8 cellular contexts compared by ENCODE assay signal in genomic region chr16:69890114-69890890, GRCh38.
DNase-seq lines count a peak whose midpoint lies in the region; ATAC-seq and FAIRE-seq lines count a peak whose summit lies in the region.

No MANE protein-coding gene starts in this region.

- FAIRE-seq in frontal cortex (lab: Jason Lieb, UNC) (peak; percentile 24), urothelium cell line (lab: Jason Lieb, UNC) (no peak)

- peak overlapping the region; percentile 57 for H2BK5ac ChIP-seq in neuronal stem cell (ENCODE audit: low read length)

- H4K91ac ChIP-seq in neuronal stem cell (ENCODE audit: low read depth, low read length, poor library complexity): no peak overlapping the region

- no CpG with 5 or more reads among the region's 17 CpGs for WGBS in neuronal stem cell (ENCODE audit: extremely low coverage in 2 of 2, insufficient read length in 2 of 2, insufficient replicate concordance in 1 of 2), 2 donors

- H3K4ac ChIP-seq in neuronal stem cell (ENCODE audit: low read length): no peak overlapping the region

- no peaks in the 10 kb centered on the region for H3K9me3 ChIP-seq in SJCRH30 (replicated peaks)
- peaks cover 2 to 7% of the 10 kb centered on the region in 2 donors for H3K9me3 ChIP-seq in neuronal stem cell (replicated peaks in 1 of 2; ENCODE audit: control insufficient read depth in 2 of 2, insufficient read depth in 1 of 2, low read depth in 1 of 2, low read length in 2 of 2)

- peak overlapping the region; percentile 85 for H3K27ac ChIP-seq in SJCRH30
- peak overlapping the region; percentile 85 for H3K27ac ChIP-seq in neuronal stem cell (replicated peaks; ENCODE audit: low read length)

- peak overlapping the region; percentile 86 for H2AFZ ChIP-seq in neuronal stem cell (ENCODE audit: low read length)

- H4K8ac ChIP-seq in neuronal stem cell (ENCODE audit: low read depth, low read length): peak overlapping the region; percentile 70

- H3K4me1 ChIP-seq in SJCRH30: peaks cover 17% of the 10 kb centered on the region
- peaks cover 4 to 9% of the 10 kb centered on the region in 2 donors for H3K4me1 ChIP-seq in neuronal stem cell (ENCODE audit: control insufficient read depth in 2 of 2, insufficient read depth in 1 of 2, low read depth in 1 of 2, low read length in 2 of 2)

- H3K14ac ChIP-seq in neuronal stem cell (ENCODE audit: low read length): no peak overlapping the region

- H2AK5ac ChIP-seq in neuronal stem cell (ENCODE audit: low read depth, low read length): no peak overlapping the region

- H3K9ac ChIP-seq in neuronal stem cell (ENCODE audit: low read depth, low read length, poor library complexity): no peak overlapping the region

- H3K18ac ChIP-seq in neuronal stem cell (ENCODE audit: low read length): peak overlapping the region; percentile 61

- H2BK12ac ChIP-seq in neuronal stem cell (ENCODE audit: low read length): no peak overlapping the region

- H3K36me3 ChIP-seq in SJCRH30 (no peaks in the 10 kb centered on the region), neuronal stem cell (replicated peaks in 1 of 2; ENCODE audit: control insufficient read depth in 2 of 2, insufficient read depth in 2 of 2, low read length in 2 of 2) (peaks cover 8 to 20% of the 10 kb centered on the region in 2 donors)

- in situ Hi-C loops in G401 (cut with HindIII; ENCODE audit: low sequenced_read_pairs): no loop called here

- DNase-seq in G401 (ENCODE audit: low spot score): peak; percentile 57
- peak; percentile 77 to 87 for DNase-seq in SJCRH30
- DNase-seq in frontal cortex (ENCODE audit: low spot score in 2 of 2): peak; percentile 51 to 59
- DNase-seq in neuronal stem cell (ENCODE audit: low spot score): peak; percentile 57
- DNase-seq in NCI-H1048 (lab: John Stamatoyannopoulos, UW): no peak
- no peak for DNase-seq in activated CD4-positive, alpha-beta T cell treated with anti-CD3 and anti-CD28 coated beads, Interleukin-2, amount 50 U/mL, for 4 hours
- DNase-seq in urothelium cell line (ENCODE audit: low spot score): no peak

- H3K79me1 ChIP-seq in neuronal stem cell (ENCODE audit: low read depth, low read length): no peaks in the 10 kb centered on the region

- no peak for ATAC-seq in HG03521 (IDR thresholded peaks at IDR 0.05; ENCODE audit: unreplicated experiment)

- no peak overlapping the region for H3K4me2 ChIP-seq in neuronal stem cell (ENCODE audit: insufficient read depth, low read length, poor library complexity, severe bottlenecking)

- H3K4me3 ChIP-seq in SJCRH30 (peak overlapping the region; percentile 20), neuronal stem cell (ENCODE audit: low read length in 2 of 2) (no peak overlapping the region)

- H3K27me3 ChIP-seq in SJCRH30: no peaks in the 10 kb centered on the region
- no peaks in the 10 kb centered on the region for H3K27me3 ChIP-seq in neuronal stem cell (ENCODE audit: control insufficient read depth in 3 of 3, insufficient read depth in 3 of 3, low read depth in 1 of 3, low read length in 3 of 3)

- H3K23ac ChIP-seq in neuronal stem cell (ENCODE audit: low read depth, low read length, poor library complexity): no peak overlapping the region

- no peak overlapping the region for H2BK120ac ChIP-seq in neuronal stem cell (ENCODE audit: low read depth, low read length)

- no peak overlapping the region for H2BK15ac ChIP-seq in neuronal stem cell (ENCODE audit: low read length)

Comparison
In these comparisons a context has a peak if more than half of its experiments do, and no peak if none do; other contexts are left out.
1. DNase-seq: peak in G401 (single experiment), SJCRH30 (2 of 2), frontal cortex (2 of 2) and neuronal stem cell (single experiment); none in NCI-H1048 (single experiment), activated CD4-positive, alpha-beta T cell treated with anti-CD3 and anti-CD28 coated beads, Interleukin-2, amount 50 U/mL, for 4 hours (0 of 2) and urothelium cell line (single experiment).